In the genomic region with DNA sequence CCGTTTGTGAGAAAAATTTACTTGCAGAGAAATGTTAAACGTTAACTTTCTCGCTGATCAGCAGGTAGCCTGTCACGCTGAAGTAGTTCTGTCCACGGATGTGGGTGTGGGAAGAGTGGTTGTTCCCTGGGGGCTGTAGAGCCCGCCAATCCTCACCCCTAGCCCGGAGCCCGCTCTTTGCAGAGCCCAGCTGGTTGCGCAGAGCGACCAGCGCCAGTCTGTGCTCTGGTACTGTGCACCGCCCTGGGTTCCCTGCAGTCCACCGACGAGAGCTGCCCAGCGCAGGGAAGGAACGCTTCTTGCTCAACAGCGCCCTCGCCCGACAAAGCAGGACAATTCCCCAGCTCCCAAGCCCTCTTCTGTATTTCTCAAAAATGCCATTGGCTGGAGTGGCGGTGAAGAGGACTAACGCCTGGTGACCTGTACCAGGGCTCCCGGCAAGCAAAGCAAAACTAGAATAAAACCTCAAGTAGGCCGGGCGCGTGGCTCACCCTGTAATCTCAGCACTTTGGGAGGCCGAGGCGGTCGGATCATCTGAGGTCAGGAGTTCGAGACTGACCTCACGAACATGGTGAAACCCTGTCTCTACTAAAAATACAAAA, we compare ENCODE assay signal across 1 cellular context.
TF ChIP-seq lines count a peak whose summit lies in the region.

No MANE protein-coding gene starts in this region.

TF ChIP-seq in HepG2, 621 proteins besides CTCF, POLR2A, EP300 and RAD21 (continued from another document and continues in another):
- TF ChIP-seq ZNF407 (CRISPR knock-in tag; IDR thresholded peaks at IDR 0.05; ENCODE audit: not compliant biosample characterization) (no peak), HMGXB4 (CRISPR knock-in tag; IDR thresholded peaks at IDR 0.05; ENCODE audit: borderline replicate concordance in 1 of 2, low read depth in 1 of 2) (peak; percentile 92 to 93), ZNF782 (CRISPR knock-in tag; IDR thresholded peaks at IDR 0.05; ENCODE audit: borderline replicate concordance) (peak; percentile 30; the same call in 1 of the 2 replicates), ZNF687 (CRISPR knock-in tag; IDR thresholded peaks at IDR 0.05) (peak; percentile 85), SPEN (CRISPR knock-in tag; IDR thresholded peaks at IDR 0.05; ENCODE audit: low read depth) (peak; percentile 54; the same call in 1 of the 2 replicates), FOXA3 (CRISPR knock-in tag; IDR thresholded peaks at IDR 0.05) (0 out of 2 replicates have a peak, but pooled peaks have one; percentile 33), HOXA3 (CRISPR knock-in tag; IDR thresholded peaks at IDR 0.05) (peak; percentile 66), ZFP91 (CRISPR knock-in tag; IDR thresholded peaks at IDR 0.05; ENCODE audit: borderline replicate concordance) (peak; percentile 75), HNF1A (IDR thresholded peaks at IDR 0.05; ENCODE audit: low read depth) (no peak; the same call in 1 of the 2 replicates), HNF1A (CRISPR knock-in tag; IDR thresholded peaks at IDR 0.05; ENCODE audit: borderline replicate concordance) (peak; percentile 44; the same call in 1 of the 2 replicates), ZSCAN9 (CRISPR knock-in tag; IDR thresholded peaks at IDR 0.05; ENCODE audit: borderline replicate concordance) (peak; percentile 29; the same call in 1 of the 2 replicates), ZNF569 (CRISPR knock-in tag; IDR thresholded peaks at IDR 0.05; ENCODE audit: borderline replicate concordance) (no peak), DR1 (CRISPR knock-in tag; IDR thresholded peaks at IDR 0.05) (no peak), MBNL3 (CRISPR knock-in tag; conservative IDR thresholded peaks at IDR 0.05) (no peak), MXD4 (CRISPR knock-in tag; IDR thresholded peaks at IDR 0.05) (peak; percentile 30; the same call in 1 of the 2 replicates), MAFG (CRISPR knock-in tag; IDR thresholded peaks at IDR 0.05) (no peak)
- TF ChIP-seq, protein P1, sequence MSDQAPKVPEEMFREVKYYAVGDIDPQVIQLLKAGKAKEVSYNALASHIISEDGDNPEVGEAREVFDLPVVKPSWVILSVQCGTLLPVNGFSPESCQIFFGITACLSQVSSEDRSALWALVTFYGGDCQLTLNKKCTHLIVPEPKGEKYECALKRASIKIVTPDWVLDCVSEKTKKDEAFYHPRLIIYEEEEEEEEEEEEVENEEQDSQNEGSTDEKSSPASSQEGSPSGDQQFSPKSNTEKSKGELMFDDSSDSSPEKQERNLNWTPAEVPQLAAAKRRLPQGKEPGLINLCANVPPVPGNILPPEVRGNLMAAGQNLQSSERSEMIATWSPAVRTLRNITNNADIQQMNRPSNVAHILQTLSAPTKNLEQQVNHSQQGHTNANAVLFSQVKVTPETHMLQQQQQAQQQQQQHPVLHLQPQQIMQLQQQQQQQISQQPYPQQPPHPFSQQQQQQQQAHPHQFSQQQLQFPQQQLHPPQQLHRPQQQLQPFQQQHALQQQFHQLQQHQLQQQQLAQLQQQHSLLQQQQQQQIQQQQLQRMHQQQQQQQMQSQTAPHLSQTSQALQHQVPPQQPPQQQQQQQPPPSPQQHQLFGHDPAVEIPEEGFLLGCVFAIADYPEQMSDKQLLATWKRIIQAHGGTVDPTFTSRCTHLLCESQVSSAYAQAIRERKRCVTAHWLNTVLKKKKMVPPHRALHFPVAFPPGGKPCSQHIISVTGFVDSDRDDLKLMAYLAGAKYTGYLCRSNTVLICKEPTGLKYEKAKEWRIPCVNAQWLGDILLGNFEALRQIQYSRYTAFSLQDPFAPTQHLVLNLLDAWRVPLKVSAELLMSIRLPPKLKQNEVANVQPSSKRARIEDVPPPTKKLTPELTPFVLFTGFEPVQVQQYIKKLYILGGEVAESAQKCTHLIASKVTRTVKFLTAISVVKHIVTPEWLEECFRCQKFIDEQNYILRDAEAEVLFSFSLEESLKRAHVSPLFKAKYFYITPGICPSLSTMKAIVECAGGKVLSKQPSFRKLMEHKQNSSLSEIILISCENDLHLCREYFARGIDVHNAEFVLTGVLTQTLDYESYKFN (CRISPR knock-in tag; conservative IDR thresholded peaks at IDR 0.05), result peak; percentile 31; the same call in 1 of the 2 replicates
- TF ChIP-seq, protein P2, sequence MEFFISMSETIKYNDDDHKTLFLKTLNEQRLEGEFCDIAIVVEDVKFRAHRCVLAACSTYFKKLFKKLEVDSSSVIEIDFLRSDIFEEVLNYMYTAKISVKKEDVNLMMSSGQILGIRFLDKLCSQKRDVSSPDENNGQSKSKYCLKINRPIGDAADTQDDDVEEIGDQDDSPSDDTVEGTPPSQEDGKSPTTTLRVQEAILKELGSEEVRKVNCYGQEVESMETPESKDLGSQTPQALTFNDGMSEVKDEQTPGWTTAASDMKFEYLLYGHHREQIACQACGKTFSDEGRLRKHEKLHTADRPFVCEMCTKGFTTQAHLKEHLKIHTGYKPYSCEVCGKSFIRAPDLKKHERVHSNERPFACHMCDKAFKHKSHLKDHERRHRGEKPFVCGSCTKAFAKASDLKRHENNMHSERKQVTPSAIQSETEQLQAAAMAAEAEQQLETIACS (CRISPR knock-in tag; IDR thresholded peaks at IDR 0.05), result peak; percentile 50; the same call in 1 of the 2 replicates
